ENCODE assay signal across 1 cellular context in the genomic region with DNA sequence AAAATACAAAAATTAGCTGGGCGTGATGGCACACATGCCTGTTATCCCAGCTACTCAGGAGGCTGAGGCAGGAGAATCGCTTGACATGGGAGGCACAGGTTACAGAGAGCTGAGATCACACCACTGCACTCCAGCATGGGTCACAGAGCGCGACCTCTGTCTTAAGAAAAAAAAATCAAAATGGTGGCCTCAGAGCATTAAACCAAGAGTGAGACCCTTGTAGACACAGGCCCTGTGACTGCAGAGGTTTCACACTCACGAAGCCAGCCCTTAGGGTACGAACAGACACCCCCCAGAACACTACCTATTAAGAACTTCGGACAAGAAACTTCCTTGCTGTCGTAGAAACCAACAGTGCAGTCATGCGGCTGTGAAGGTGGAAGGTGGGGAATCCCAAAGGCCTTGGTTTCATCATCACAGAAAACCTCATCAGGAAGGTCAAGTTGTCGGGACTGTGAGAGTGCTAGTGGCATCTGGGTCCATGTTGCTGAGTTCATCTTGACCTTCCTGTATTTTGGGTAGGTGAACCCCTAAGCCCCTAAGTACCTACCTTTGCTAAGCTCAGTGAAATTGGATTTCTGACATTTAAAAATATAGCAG.
TF ChIP-seq lines count a peak whose summit lies in the region.

No MANE protein-coding gene starts in this region.

TF ChIP-seq in H1, 55 proteins besides CTCF, POLR2A, EP300 and RAD21 (continued from another document):
- TF ChIP-seq SP2 (IDR thresholded peaks at IDR 0.05; ENCODE audit: low read length): no peak
- TF ChIP-seq, protein P1, sequence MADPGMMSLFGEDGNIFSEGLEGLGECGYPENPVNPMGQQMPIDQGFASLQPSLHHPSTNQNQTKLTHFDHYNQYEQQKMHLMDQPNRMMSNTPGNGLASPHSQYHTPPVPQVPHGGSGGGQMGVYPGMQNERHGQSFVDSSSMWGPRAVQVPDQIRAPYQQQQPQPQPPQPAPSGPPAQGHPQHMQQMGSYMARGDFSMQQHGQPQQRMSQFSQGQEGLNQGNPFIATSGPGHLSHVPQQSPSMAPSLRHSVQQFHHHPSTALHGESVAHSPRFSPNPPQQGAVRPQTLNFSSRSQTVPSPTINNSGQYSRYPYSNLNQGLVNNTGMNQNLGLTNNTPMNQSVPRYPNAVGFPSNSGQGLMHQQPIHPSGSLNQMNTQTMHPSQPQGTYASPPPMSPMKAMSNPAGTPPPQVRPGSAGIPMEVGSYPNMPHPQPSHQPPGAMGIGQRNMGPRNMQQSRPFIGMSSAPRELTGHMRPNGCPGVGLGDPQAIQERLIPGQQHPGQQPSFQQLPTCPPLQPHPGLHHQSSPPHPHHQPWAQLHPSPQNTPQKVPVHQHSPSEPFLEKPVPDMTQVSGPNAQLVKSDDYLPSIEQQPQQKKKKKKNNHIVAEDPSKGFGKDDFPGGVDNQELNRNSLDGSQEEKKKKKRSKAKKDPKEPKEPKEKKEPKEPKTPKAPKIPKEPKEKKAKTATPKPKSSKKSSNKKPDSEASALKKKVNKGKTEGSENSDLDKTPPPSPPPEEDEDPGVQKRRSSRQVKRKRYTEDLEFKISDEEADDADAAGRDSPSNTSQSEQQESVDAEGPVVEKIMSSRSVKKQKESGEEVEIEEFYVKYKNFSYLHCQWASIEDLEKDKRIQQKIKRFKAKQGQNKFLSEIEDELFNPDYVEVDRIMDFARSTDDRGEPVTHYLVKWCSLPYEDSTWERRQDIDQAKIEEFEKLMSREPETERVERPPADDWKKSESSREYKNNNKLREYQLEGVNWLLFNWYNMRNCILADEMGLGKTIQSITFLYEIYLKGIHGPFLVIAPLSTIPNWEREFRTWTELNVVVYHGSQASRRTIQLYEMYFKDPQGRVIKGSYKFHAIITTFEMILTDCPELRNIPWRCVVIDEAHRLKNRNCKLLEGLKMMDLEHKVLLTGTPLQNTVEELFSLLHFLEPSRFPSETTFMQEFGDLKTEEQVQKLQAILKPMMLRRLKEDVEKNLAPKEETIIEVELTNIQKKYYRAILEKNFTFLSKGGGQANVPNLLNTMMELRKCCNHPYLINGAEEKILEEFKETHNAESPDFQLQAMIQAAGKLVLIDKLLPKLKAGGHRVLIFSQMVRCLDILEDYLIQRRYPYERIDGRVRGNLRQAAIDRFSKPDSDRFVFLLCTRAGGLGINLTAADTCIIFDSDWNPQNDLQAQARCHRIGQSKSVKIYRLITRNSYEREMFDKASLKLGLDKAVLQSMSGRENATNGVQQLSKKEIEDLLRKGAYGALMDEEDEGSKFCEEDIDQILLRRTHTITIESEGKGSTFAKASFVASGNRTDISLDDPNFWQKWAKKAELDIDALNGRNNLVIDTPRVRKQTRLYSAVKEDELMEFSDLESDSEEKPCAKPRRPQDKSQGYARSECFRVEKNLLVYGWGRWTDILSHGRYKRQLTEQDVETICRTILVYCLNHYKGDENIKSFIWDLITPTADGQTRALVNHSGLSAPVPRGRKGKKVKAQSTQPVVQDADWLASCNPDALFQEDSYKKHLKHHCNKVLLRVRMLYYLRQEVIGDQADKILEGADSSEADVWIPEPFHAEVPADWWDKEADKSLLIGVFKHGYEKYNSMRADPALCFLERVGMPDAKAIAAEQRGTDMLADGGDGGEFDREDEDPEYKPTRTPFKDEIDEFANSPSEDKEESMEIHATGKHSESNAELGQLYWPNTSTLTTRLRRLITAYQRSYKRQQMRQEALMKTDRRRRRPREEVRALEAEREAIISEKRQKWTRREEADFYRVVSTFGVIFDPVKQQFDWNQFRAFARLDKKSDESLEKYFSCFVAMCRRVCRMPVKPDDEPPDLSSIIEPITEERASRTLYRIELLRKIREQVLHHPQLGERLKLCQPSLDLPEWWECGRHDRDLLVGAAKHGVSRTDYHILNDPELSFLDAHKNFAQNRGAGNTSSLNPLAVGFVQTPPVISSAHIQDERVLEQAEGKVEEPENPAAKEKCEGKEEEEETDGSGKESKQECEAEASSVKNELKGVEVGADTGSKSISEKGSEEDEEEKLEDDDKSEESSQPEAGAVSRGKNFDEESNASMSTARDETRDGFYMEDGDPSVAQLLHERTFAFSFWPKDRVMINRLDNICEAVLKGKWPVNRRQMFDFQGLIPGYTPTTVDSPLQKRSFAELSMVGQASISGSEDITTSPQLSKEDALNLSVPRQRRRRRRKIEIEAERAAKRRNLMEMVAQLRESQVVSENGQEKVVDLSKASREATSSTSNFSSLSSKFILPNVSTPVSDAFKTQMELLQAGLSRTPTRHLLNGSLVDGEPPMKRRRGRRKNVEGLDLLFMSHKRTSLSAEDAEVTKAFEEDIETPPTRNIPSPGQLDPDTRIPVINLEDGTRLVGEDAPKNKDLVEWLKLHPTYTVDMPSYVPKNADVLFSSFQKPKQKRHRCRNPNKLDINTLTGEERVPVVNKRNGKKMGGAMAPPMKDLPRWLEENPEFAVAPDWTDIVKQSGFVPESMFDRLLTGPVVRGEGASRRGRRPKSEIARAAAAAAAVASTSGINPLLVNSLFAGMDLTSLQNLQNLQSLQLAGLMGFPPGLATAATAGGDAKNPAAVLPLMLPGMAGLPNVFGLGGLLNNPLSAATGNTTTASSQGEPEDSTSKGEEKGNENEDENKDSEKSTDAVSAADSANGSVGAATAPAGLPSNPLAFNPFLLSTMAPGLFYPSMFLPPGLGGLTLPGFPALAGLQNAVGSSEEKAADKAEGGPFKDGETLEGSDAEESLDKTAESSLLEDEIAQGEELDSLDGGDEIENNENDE (IDR thresholded peaks at IDR 0.05; ENCODE audit: insufficient replicate concordance, low read length): no peak
- no peak for TF ChIP-seq RBBP5 (IDR thresholded peaks at IDR 0.05; ENCODE audit: borderline replicate concordance, low read depth, low read length)
- TF ChIP-seq EZH2 (IDR thresholded peaks at IDR 0.05; ENCODE audit: low read depth, low read length, severe bottlenecking): no peak
- no peak for TF ChIP-seq FOSL1 (IDR thresholded peaks at IDR 0.05; ENCODE audit: insufficient read depth, low read depth, low read length)
- TF ChIP-seq RXRA (IDR thresholded peaks at IDR 0.05; ENCODE audit: insufficient read depth, low read depth, low read length): no peak
- no peak for TF ChIP-seq CREB1 (IDR thresholded peaks at IDR 0.05)
- no peak for TF ChIP-seq RNF2 (IDR thresholded peaks at IDR 0.05; ENCODE audit: borderline replicate concordance, low read depth, low read length, missing control alignments, poor library complexity, severe bottlenecking)
- TF ChIP-seq SIN3A (conservative IDR thresholded peaks at IDR 0.05 in 1 of 2, IDR thresholded peaks at IDR 0.05 in 1 of 2; ENCODE audit: low read depth in 1 of 2, low read length in 2 of 2): no peak
